Comparison of ENCODE assay signal across 8 cellular contexts in genomic region chr15:88637841-88638625, GRCh38. TPM values are rescaled to one million over a fixed set of nuclear protein-coding genes. Genes with fewer than 3 reads are reported as not detected.
DNase-seq lines count a peak whose midpoint lies in the region; ATAC-seq and TF ChIP-seq lines count a peak whose summit lies in the region.

No MANE protein-coding gene starts in this region.

- peak overlapping the region in 1 of 2 experiments; percentile 78 for H2BK12ac ChIP-seq in mesenchymal stem cell (ENCODE audit: low read length in 2 of 2)

- CTCF ChIA-PET in activated naive CD4-positive, alpha-beta T cell treated with anti-CD3 and anti-CD28 coated beads for 36 hours (lab: Charles Lee): interaction anchor here (0.7 to 1.8 kb wide), 10 partner anchors 7 to 156 kb away, joined by 3 to 23 read pairs (median 4); no protein-coding TSS in a partner anchor
- CTCF ChIA-PET in MCF 10A (lab: Yijun Ruan, JAX): interaction anchor here (0.5 to 1.8 kb wide), 9 partner anchors 16 to 916 kb away, joined by 3 to 11 read pairs (median 4); partner anchors contain the start of genes AEN, MRPL46 and MRPS11

- peak overlapping the region; percentile 67 to 92 for H3K4ac ChIP-seq in mesenchymal stem cell (ENCODE audit: low read depth in 1 of 2, low read length in 2 of 2)

- H3K14ac ChIP-seq in mesenchymal stem cell (ENCODE audit: low read length in 2 of 2): no peak overlapping the region

- H4K91ac ChIP-seq in mesenchymal stem cell (ENCODE audit: low read length): peak overlapping the region; percentile 83

- peak overlapping the region; percentile 83 for H3K27ac ChIP-seq in mesenchymal stem cell (ENCODE audit: low read length, poor library complexity, severe bottlenecking)
- H3K27ac ChIP-seq in upper lobe of right lung: peak overlapping the region; percentile 96

- H2BK120ac ChIP-seq in mesenchymal stem cell (ENCODE audit: low read depth, low read length): peak overlapping the region; percentile 65

- H3K4me1 Mint-ChIP-seq in activated naive CD4-positive, alpha-beta T cell treated with anti-CD3 and anti-CD28 coated beads for 36 hours (ENCODE audit: low read depth): peaks cover 82% of the 10 kb centered on the region
- H3K4me1 Mint-ChIP-seq in MCF 10A (ENCODE audit: insufficient read depth, unreplicated experiment): peaks cover 40% of the 10 kb centered on the region

- peak overlapping the region in 1 of 2 experiments; percentile 37 for H3K23ac ChIP-seq in mesenchymal stem cell (ENCODE audit: low read length in 2 of 2)

- DNase-seq in activated naive CD4-positive, alpha-beta T cell treated with anti-CD3 and anti-CD28 coated beads for 36 hours: no peak
- DNase-seq in activated naive CD4-positive, alpha-beta T cell treated with Interleukin-2 at 50 U/mL for 16 hours: no peak
- DNase-seq in MCF 10A (ENCODE audit: unreplicated experiment) (no peak), mesenchymal stem cell (no peak), upper lobe of right lung (no peak), inferior parietal cortex (ENCODE audit: extremely low spot score) (no peak), Ammon's horn (ENCODE audit: low spot score) (no peak)

- H3K9ac ChIP-seq in mesenchymal stem cell (ENCODE audit: low read length): peak overlapping the region; percentile 90

- POLR2A ChIA-PET in MCF 10A (lab: Yijun Ruan, JAX): interaction anchor here (0.5 to 1.5 kb wide), 14 partner anchors 8 to 607 kb away, joined by 3 to 6 read pairs (median 3); partner anchors contain the start of gene MFGE8

- H2AFZ ChIP-seq in mesenchymal stem cell (ENCODE audit: low read depth, low read length): peak overlapping the region; percentile 18

- H3K36me3 ChIP-seq in mesenchymal stem cell (ENCODE audit: control insufficient read depth in 1 of 2, insufficient read depth in 2 of 2, low read depth in 1 of 2, low read length in 2 of 2): peaks cover 12 to 35% of the 10 kb centered on the region in 2 experiments
- peaks cover 11% of the 10 kb centered on the region for H3K36me3 ChIP-seq in upper lobe of right lung

- no peak for TF ChIP-seq CTCF in MCF 10A (IDR thresholded peaks at IDR 0.05; ENCODE audit: unreplicated experiment)
- TF ChIP-seq CTCF in upper lobe of right lung (IDR thresholded peaks at IDR 0.05): no peak

- H3K36me3 Mint-ChIP-seq in activated naive CD4-positive, alpha-beta T cell treated with anti-CD3 and anti-CD28 coated beads for 36 hours (ENCODE audit: low read depth): peaks cover 30% of the 10 kb centered on the region
- H3K36me3 Mint-ChIP-seq in MCF 10A (ENCODE audit: insufficient read depth, unreplicated experiment): peaks cover 26% of the 10 kb centered on the region

- H3K4me2 ChIP-seq in mesenchymal stem cell (ENCODE audit: low read length, poor library complexity, severe bottlenecking): peak overlapping the region; percentile 57

- peak overlapping the region; percentile 61 for H2AK5ac ChIP-seq in mesenchymal stem cell (ENCODE audit: low read length, severe bottlenecking)

- H3K4me1 ChIP-seq in mesenchymal stem cell (ENCODE audit: control insufficient read depth, insufficient read depth, low read depth, low read length) (peaks cover 21% of the 10 kb centered on the region), upper lobe of right lung (peaks cover 48% of the 10 kb centered on the region)

- BruUV-seq in MCF 10A (replicated peaks; lab: Mats Ljungman, UMichigan): TSS peak; percentile 95

- intact Hi-C loops in activated naive CD4-positive, alpha-beta T cell treated with anti-CD3 and anti-CD28 coated beads for 36 hours (cut with micrococcal nuclease): loop anchor here (1.0 kb wide), 5 partner anchors 15 to 450 kb away; partner anchors contain the start of genes ABHD2, DET1, MRPL46 and MRPS11
- intact Hi-C loops in MCF 10A (cut with micrococcal nuclease): loop anchor here (1.0 kb wide), 2 partner anchors 15 to 162 kb away; no protein-coding TSS in a partner anchor
- intact Hi-C loops in upper lobe of right lung (cut with DNase I): no loop called here

- peak overlapping the region; percentile 96 for H3K27ac Mint-ChIP-seq in activated naive CD4-positive, alpha-beta T cell treated with anti-CD3 and anti-CD28 coated beads for 36 hours
- H3K27ac Mint-ChIP-seq in MCF 10A (ENCODE audit: low read depth, unreplicated experiment): peak overlapping the region; percentile 96

- H3K18ac ChIP-seq in mesenchymal stem cell (ENCODE audit: low read depth in 1 of 2, low read length in 2 of 2): peak overlapping the region; percentile 85 to 89

- H2BK5ac ChIP-seq in mesenchymal stem cell (ENCODE audit: low read depth, low read length, poor library complexity, severe bottlenecking): peak overlapping the region; percentile 74

- H3K27me3 Mint-ChIP-seq in activated naive CD4-positive, alpha-beta T cell treated with anti-CD3 and anti-CD28 coated beads for 36 hours (ENCODE audit: low read depth): no peaks in the 10 kb centered on the region
- no peaks in the 10 kb centered on the region for H3K27me3 Mint-ChIP-seq in MCF 10A (ENCODE audit: insufficient read depth, unreplicated experiment)

- H3K9me3 ChIP-seq in mesenchymal stem cell (ENCODE audit: control insufficient read depth, low read length) (no peaks in the 10 kb centered on the region), upper lobe of right lung (no peaks in the 10 kb centered on the region)

- ATAC-seq in upper lobe of right lung (peak; percentile 0), GM18511 (IDR thresholded peaks at IDR 0.05; ENCODE audit: unreplicated experiment) (no peak)

- WGBS in mesenchymal stem cell: 63% methylated on average over 6 of the region's 7 CpGs

- peaks cover 9% of the 10 kb centered on the region for H3K79me1 ChIP-seq in mesenchymal stem cell (replicated peaks; ENCODE audit: low read length, poor library complexity, severe bottlenecking)

- H2BK15ac ChIP-seq in mesenchymal stem cell (ENCODE audit: low read depth, poor library complexity, severe bottlenecking): peak overlapping the region; percentile 96

- H3K9me3 Mint-ChIP-seq in activated naive CD4-positive, alpha-beta T cell treated with anti-CD3 and anti-CD28 coated beads for 36 hours: no peaks in the 10 kb centered on the region
- no peaks in the 10 kb centered on the region for H3K9me3 Mint-ChIP-seq in MCF 10A (ENCODE audit: unreplicated experiment)

- H3K4me3 ChIP-seq in mesenchymal stem cell (ENCODE audit: insufficient read depth in 1 of 2, low read depth in 1 of 2, low read length in 2 of 2) (peak overlapping the region in 1 of 2 experiments; percentile 80), upper lobe of right lung (peak overlapping the region; percentile 57)

- peak overlapping the region; percentile 81 for H3K4me3 Mint-ChIP-seq in activated naive CD4-positive, alpha-beta T cell treated with anti-CD3 and anti-CD28 coated beads for 36 hours
- peak overlapping the region; percentile 81 for H3K4me3 Mint-ChIP-seq in MCF 10A (ENCODE audit: unreplicated experiment)

- peak overlapping the region; percentile 92 for H4K8ac ChIP-seq in mesenchymal stem cell (ENCODE audit: low read length)

- H3K27me3 ChIP-seq in mesenchymal stem cell (ENCODE audit: control insufficient read depth in 1 of 2, insufficient read depth in 1 of 2, low read length in 2 of 2) (no peaks in the 10 kb centered on the region), upper lobe of right lung (no peaks in the 10 kb centered on the region)

RNA-seq across cellular contexts. Expression of gene ISG20, which starts 0.8 kb away (rescaled TPM):
- total RNA-seq in activated naive CD4-positive, alpha-beta T cell treated with anti-CD3 and anti-CD28 coated beads for 36 hours: 10 to 100 TPM; 51.2 to 56.5 TPM
- total RNA-seq in MCF 10A (2022): 9.7 and 20.0 TPM in 2 replicates
- 3.3 TPM for polyA plus RNA-seq in mesenchymal stem cell (2013, experiment 1 of 2)
- 3.6 TPM for polyA plus RNA-seq in mesenchymal stem cell (2013, experiment 2 of 2)
- total RNA-seq in upper lobe of right lung: 34.9 TPM

RNA-seq across cellular contexts. Expression of gene AEN, which starts 16.9 kb away (rescaled TPM):
- total RNA-seq in activated naive CD4-positive, alpha-beta T cell treated with anti-CD3 and anti-CD28 coated beads for 36 hours: 10 to 100 TPM; 85.2 to 87.2 TPM
- total RNA-seq in MCF 10A (2022) (48.7 and 67.6 TPM in 2 replicates), upper lobe of right lung (34.6 TPM)
- 26.2 TPM for polyA plus RNA-seq in mesenchymal stem cell (2013, experiment 1 of 2)
- polyA plus RNA-seq in mesenchymal stem cell (2013, experiment 2 of 2): 25.8 TPM
